Comparison of ENCODE assay signal across 22 cellular contexts in the genomic region with DNA sequence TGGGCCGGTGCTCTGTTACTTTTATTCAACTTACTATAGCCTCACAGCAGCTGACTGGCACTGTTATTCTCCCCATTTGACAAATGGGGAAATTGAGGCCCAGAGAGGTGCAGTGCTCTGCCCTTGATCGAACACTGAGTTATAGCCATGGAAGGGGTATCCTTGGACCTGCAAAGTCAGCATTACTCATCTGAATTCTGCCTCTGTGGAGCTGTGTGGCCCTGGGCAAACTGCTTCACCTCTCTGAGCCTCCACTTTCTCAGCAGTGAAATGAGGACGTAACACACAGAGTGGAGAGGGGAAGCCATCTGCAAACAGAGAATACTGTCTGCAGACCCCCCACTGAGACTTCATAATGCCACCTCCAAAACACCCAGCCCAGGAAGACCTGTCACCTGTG. TPM values are rescaled to one million over a fixed set of nuclear protein-coding genes. Genes with fewer than 3 reads are reported as not detected.
DNase-seq lines count a peak whose midpoint lies in the region; ATAC-seq, FAIRE-seq and TF ChIP-seq lines count a peak whose summit lies in the region.
"Had no signal": no experiment of that assay in that cellular context is flagged by ENCODE, and none has a peak within 500 bp of the region (broad histone marks: within the 10 kb centered on the region; RNA-seq: fewer than 3 reads in every experiment).

No MANE protein-coding gene starts in this region.

- TF ChIP-seq CTCF in K562 (IDR thresholded peaks at IDR 0.05 in 2 of 3, conservative IDR thresholded peaks at IDR 0.05 in 1 of 3; ENCODE audit: insufficient read depth in 2 of 3, low read depth in 1 of 3, low read length in 3 of 3) (no peak), tibial nerve (IDR thresholded peaks at IDR 0.05) (no peak)

- peaks cover 54% of the 10 kb centered on the region for H3K36me3 ChIP-seq in BLaER1
- H3K36me3 ChIP-seq in HUES48 (ENCODE audit: control insufficient read depth, insufficient read depth, low read length): peaks cover 19% of the 10 kb centered on the region
- peaks cover 67% of the 10 kb centered on the region for H3K36me3 ChIP-seq in K562 (ENCODE audit: control insufficient read depth, insufficient read depth, low read length)
- H3K36me3 ChIP-seq in neuronal stem cell (replicated peaks in 1 of 2; ENCODE audit: control insufficient read depth in 2 of 2, insufficient read depth in 2 of 2, low read length in 2 of 2): peaks cover 0 to 29% of the 10 kb centered on the region in 2 donors
- H3K36me3 ChIP-seq in tibial nerve: peaks cover 0 to 8% (median 0%) of the 10 kb centered on the region in 3 donors

- WGBS in K562 (ENCODE audit: insufficient coverage, low coverage, missing lambda C conversion rate): 97% methylated on average over 3 of the region's 3 CpGs
- WGBS in neuronal stem cell (ENCODE audit: extremely low coverage in 2 of 2, insufficient read length in 2 of 2, insufficient replicate concordance in 1 of 2), 2 donors: no CpG with 5 or more reads among the region's 3 CpGs
- WGBS in tibial nerve, 2 donors: 87 to 100% methylated on average over 2 to 3 of the region's 3 CpGs

- no peak overlapping the region for H3K4me3 ChIP-seq in BLaER1
- H3K4me3 ChIP-seq in HUES48 (ENCODE audit: low read depth, low read length): no peak overlapping the region
- H3K4me3 ChIP-seq in K562: no peak overlapping the region
- H3K4me3 ChIP-seq in neuronal stem cell (ENCODE audit: low read length in 2 of 2): no peak overlapping the region
- no peak overlapping the region for H3K4me3 ChIP-seq in tibial nerve
- H3K4me3 ChIP-seq: A549, SK-N-MC had no signal

- peaks cover 88% of the 10 kb centered on the region for H3K4me1 ChIP-seq in BLaER1
- peaks cover 48% of the 10 kb centered on the region for H3K4me1 ChIP-seq in HUES48 (ENCODE audit: control insufficient read depth, insufficient read depth, low read length)
- H3K4me1 ChIP-seq in K562 (replicated peaks in 1 of 2; ENCODE audit: control insufficient read depth in 2 of 2, insufficient read depth in 2 of 2, low read length in 2 of 2): peaks cover 5 to 8% of the 10 kb centered on the region in 2 experiments; a peak in 3 of 5 replicates
- peaks cover 17 to 22% of the 10 kb centered on the region in 2 donors for H3K4me1 ChIP-seq in neuronal stem cell (ENCODE audit: control insufficient read depth in 2 of 2, insufficient read depth in 1 of 2, low read depth in 1 of 2, low read length in 2 of 2)
- H3K4me1 ChIP-seq in tibial nerve: peaks cover 0 to 8% (median 0%) of the 10 kb centered on the region in 4 donors
- H3K4me1 ChIP-seq: A549 had no signal

- CTCF ChIA-PET in K562 (lab: Yijun Ruan, JAX; ENCODE audit: low intra/inter-chr PET ratio): no interaction called here

- peaks cover 87% of the 10 kb centered on the region for H4K20me1 ChIP-seq in BLaER1
- H4K20me1 ChIP-seq in K562 (replicated peaks; ENCODE audit: control insufficient read depth, insufficient read depth, low read length): peaks cover 43% of the 10 kb centered on the region

- H2AFZ ChIP-seq in K562 (ENCODE audit: low read depth, low read length) (no peak overlapping the region), neuronal stem cell (ENCODE audit: low read length) (no peak overlapping the region)

- no peak overlapping the region for H3K4ac ChIP-seq in neuronal stem cell (ENCODE audit: low read length)

- POLR2A ChIA-PET in K562 (lab: Yijun Ruan, JAX): interaction anchor here (0.7 kb wide), 1 partner anchor 182 kb away, joined by 3 read pairs; no protein-coding TSS in a partner anchor

- no peak overlapping the region for H2BK12ac ChIP-seq in neuronal stem cell (ENCODE audit: low read length)

- H3K27ac ChIP-seq in BLaER1 (no peak overlapping the region), HUES48 (ENCODE audit: low read depth, low read length) (peak overlapping the region; percentile 14), K562 (ENCODE audit: extremely low read depth, low read depth, low read length) (no peak overlapping the region), neuronal stem cell (replicated peaks; ENCODE audit: low read length) (no peak overlapping the region), tibial nerve (no peak overlapping the region)
- H3K27ac ChIP-seq: A549, C4-2B, SK-N-MC had no signal

- H3K9ac ChIP-seq in BLaER1 (no peak overlapping the region), HUES48 (ENCODE audit: low read depth, low read length) (no peak overlapping the region), K562 (ENCODE audit: insufficient read depth in 1 of 2, low read depth in 2 of 2, low read length in 2 of 2) (no peak overlapping the region), neuronal stem cell (ENCODE audit: low read depth, low read length, poor library complexity) (no peak overlapping the region)

- intact Hi-C loops in K562 (cut with micrococcal nuclease): no loop called here

- H3K4me2 ChIP-seq in BLaER1: peak overlapping the region; percentile 43; the same call in 1 of the 2 replicates
- H3K4me2 ChIP-seq in K562 (ENCODE audit: insufficient read depth, low read length): no peak overlapping the region
- H3K4me2 ChIP-seq in neuronal stem cell (ENCODE audit: insufficient read depth, low read length, poor library complexity, severe bottlenecking): no peak overlapping the region
- H3K4me2 ChIP-seq: A549 had no signal

- BruUV-seq in K562 (replicated peaks; lab: Mats Ljungman, UMichigan): no TSS peak

- H3K14ac ChIP-seq in neuronal stem cell (ENCODE audit: low read length): no peak overlapping the region

- no peak overlapping the region for H4K8ac ChIP-seq in neuronal stem cell (ENCODE audit: low read depth, low read length)

- H3K79me1 ChIP-seq in neuronal stem cell (ENCODE audit: low read depth, low read length): peaks cover 4% of the 10 kb centered on the region

- H3K18ac ChIP-seq in neuronal stem cell (ENCODE audit: low read length): peak overlapping the region; percentile 46

- H2BK120ac ChIP-seq in neuronal stem cell (ENCODE audit: low read depth, low read length): no peak overlapping the region

- no peak for FAIRE-seq in K562 (lab: Jason Lieb, UNC)
- FAIRE-seq: A549, GM12891 had no signal

- H3K27me3 ChIP-seq in BLaER1 (no peaks in the 10 kb centered on the region), HUES48 (ENCODE audit: control insufficient read depth, insufficient read depth, low read length) (no peaks in the 10 kb centered on the region), K562 (ENCODE audit: control insufficient read depth in 2 of 2, insufficient read depth in 2 of 2, low read length in 2 of 2) (no peaks in the 10 kb centered on the region), neuronal stem cell (ENCODE audit: control insufficient read depth in 3 of 3, insufficient read depth in 3 of 3, low read depth in 1 of 3, low read length in 3 of 3) (no peaks in the 10 kb centered on the region), tibial nerve (no peaks in the 10 kb centered on the region)

- H2BK15ac ChIP-seq in neuronal stem cell (ENCODE audit: low read length): no peak overlapping the region

- TF ChIP-seq EP300 in K562 (IDR thresholded peaks at IDR 0.05; ENCODE audit: low read length): no peak
- no peak for TF ChIP-seq EP300 in tibial nerve (IDR thresholded peaks at IDR 0.05)

- H2AK5ac ChIP-seq in neuronal stem cell (ENCODE audit: low read depth, low read length): no peak overlapping the region

- ATAC-seq in K562: no peak
- ATAC-seq in HG03457 (IDR thresholded peaks at IDR 0.05; ENCODE audit: unreplicated experiment): no peak
- ATAC-seq: A549, Panc1 had no signal

- no peak overlapping the region for H4K91ac ChIP-seq in neuronal stem cell (ENCODE audit: low read depth, low read length, poor library complexity)

- in situ Hi-C loops in K562 (cut with MboI): no loop called here

- DNase-seq in K562 (ENCODE audit: extremely low read depth in 1 of 4, low spot score in 3 of 4) (no peak), neuronal stem cell (ENCODE audit: low spot score) (no peak), tibial nerve (ENCODE audit: low spot score in 2 of 2) (no peak), SKM-1 (lab: John Stamatoyannopoulos, UW; ENCODE audit: unreplicated experiment) (no peak), SW 1271 (lab: John Stamatoyannopoulos, UW) (no peak)
- DNase-seq: GF-D8, H7, NCI-H1417 treated with DMSO at 0.1 percent for 48 hours, NCI-H1930, NCI-H2171, NCI-H510A, Right ventricle myocardium superior had no signal

- no peaks in the 10 kb centered on the region for H3K9me3 ChIP-seq in BLaER1
- no peaks in the 10 kb centered on the region for H3K9me3 ChIP-seq in HUES48 (ENCODE audit: control insufficient read depth, insufficient read depth, low read length)
- H3K9me3 ChIP-seq in K562 (replicated peaks; ENCODE audit: control insufficient read depth, insufficient read depth, low read depth, low read length): no peaks in the 10 kb centered on the region
- no peaks in the 10 kb centered on the region for H3K9me3 ChIP-seq in neuronal stem cell (replicated peaks in 1 of 2; ENCODE audit: control insufficient read depth in 2 of 2, insufficient read depth in 1 of 2, low read depth in 1 of 2, low read length in 2 of 2)
- H3K9me3 ChIP-seq in tibial nerve: no peaks in the 10 kb centered on the region
- H3K9me3 ChIP-seq: A549 had no signal

- no peaks in the 10 kb centered on the region for H3K9me1 ChIP-seq in K562 (ENCODE audit: control insufficient read depth, insufficient read depth, low read length)

- TF ChIP-seq POLR2A in K562 (conservative IDR thresholded peaks at IDR 0.05): no peak
- TF ChIP-seq POLR2A in tibial nerve (IDR thresholded peaks at IDR 0.05): no peak

- H2BK5ac ChIP-seq in neuronal stem cell (ENCODE audit: low read length): no peak overlapping the region

- no peak for TF ChIP-seq RAD21 in K562 (CRISPR knock-in tag; conservative IDR thresholded peaks at IDR 0.05 in 1 of 2, IDR thresholded peaks at IDR 0.05 in 1 of 2)

- H3K79me2 ChIP-seq in K562 (ENCODE audit: control insufficient read depth, insufficient read depth, low read length): peaks cover 94% of the 10 kb centered on the region

- no peak overlapping the region for H3K23ac ChIP-seq in neuronal stem cell (ENCODE audit: low read depth, low read length, poor library complexity)

RNA-seq across cellular contexts. Expression of gene TPST2, which starts 25.3 kb away (rescaled TPM):
- total RNA-seq in K562 (2011; cell fraction: chromatin; rRNA removed; ENCODE audit: low replicate concordance): 183 and 357 TPM in 2 replicates
- total RNA-seq in K562 (2011; cell fraction: nucleolus; rRNA removed): 260 and 261 TPM in 2 replicates
- total RNA-seq in K562 (2011; cell fraction: nucleoplasm; rRNA removed): 278 and 313 TPM in 2 replicates
- total RNA-seq in K562 (2014; rRNA removed) (73.7 and 94.7 TPM in 2 replicates), K562 (2014; rRNA removed; fragmentation: Illumina TruSeq; extraction: Trizol) (26.3 and 26.6 TPM in 2 replicates), K562 (2015; rRNA removed; fragmentation: Illumina TruSeq; extraction: Trizol) (34.7 and 38.8 TPM in 2 replicates), K562 (2021) (88.7 and 92.1 TPM in 2 replicates), tibial nerve (10 to 100 TPM; 39.1 to 83.4 (median 60.6) TPM)
- polyA plus RNA-seq in K562 (2011; rRNA removed) (123 and 126 TPM in 2 replicates), K562 (2014; fragmentation: Illumina TruSeq; extraction: Trizol) (60.1 and 64.7 TPM in 2 replicates), K562 (2014; fragmentation: Nextera tagmentation; extraction: Ambion mirVana) (10 to 100 TPM; 14.2 to 18.2 TPM), K562 (2014; rRNA removed) (85.0 and 92.3 TPM in 2 replicates)
- polyA plus RNA-seq in K562 (2011; cell fraction: cytosol; rRNA removed): 164 and 307 TPM in 2 replicates
- polyA plus RNA-seq in K562 (2011; cell fraction: nucleus; rRNA removed): 121 and 197 TPM in 2 replicates
- polyA plus RNA-seq in K562 (2012): 61.7 and 68.9 TPM in 2 replicates
- polyA minus RNA-seq in K562 (2011; rRNA and poly(A)+ RNA removed): 55.9 and 90.2 TPM in 2 replicates
- polyA minus RNA-seq in K562 (2011; cell fraction: cytosol; rRNA and poly(A)+ RNA removed): 71.9 and 98.8 TPM in 2 replicates
- 53.2 and 63.2 TPM in 2 replicates for polyA minus RNA-seq in K562 (2011; cell fraction: nucleus; rRNA and poly(A)+ RNA removed)
- 19.5 TPM for polyA plus RNA-seq in neuronal stem cell (2013, experiment 1 of 2)
- polyA plus RNA-seq in neuronal stem cell (2013, experiment 2 of 2): 18.8 TPM

RNA-seq across cellular contexts. Expression of gene TFIP11, which starts 52.4 kb away (rescaled TPM):
- 76.4 and 89.2 TPM in 2 replicates for total RNA-seq in K562 (2011; cell fraction: chromatin; rRNA removed; ENCODE audit: low replicate concordance)
- total RNA-seq in K562 (2011; cell fraction: nucleolus; rRNA removed): 51.2 and 58.4 TPM in 2 replicates
- total RNA-seq in K562 (2011; cell fraction: nucleoplasm; rRNA removed): 52.2 and 57.7 TPM in 2 replicates
- 23.8 and 26.5 TPM in 2 replicates for total RNA-seq in K562 (2014; rRNA removed)
- total RNA-seq in K562 (2014; rRNA removed; fragmentation: Illumina TruSeq; extraction: Trizol): 25.2 and 26.1 TPM in 2 replicates
- 28.5 and 29.0 TPM in 2 replicates for total RNA-seq in K562 (2015; rRNA removed; fragmentation: Illumina TruSeq; extraction: Trizol)
- total RNA-seq in K562 (2021): 31.7 and 38.1 TPM in 2 replicates
- polyA plus RNA-seq in K562 (2011; rRNA removed): 29.7 and 30.8 TPM in 2 replicates
- 26.8 and 27.0 TPM in 2 replicates for polyA plus RNA-seq in K562 (2011; cell fraction: cytosol; rRNA removed)
- 44.9 and 57.2 TPM in 2 replicates for polyA plus RNA-seq in K562 (2011; cell fraction: nucleus; rRNA removed)
- polyA plus RNA-seq in K562 (2012): 21.5 and 23.8 TPM in 2 replicates
- polyA plus RNA-seq in K562 (2014; fragmentation: Illumina TruSeq; extraction: Trizol): 22.6 and 26.6 TPM in 2 replicates
- 10 to 100 TPM; 11.5 to 20.8 TPM for polyA plus RNA-seq in K562 (2014; fragmentation: Nextera tagmentation; extraction: Ambion mirVana)
- 19.3 and 21.5 TPM in 2 replicates for polyA plus RNA-seq in K562 (2014; rRNA removed)
- 44.3 and 59.6 TPM in 2 replicates for polyA minus RNA-seq in K562 (2011; rRNA and poly(A)+ RNA removed)
- 18.2 and 23.7 TPM in 2 replicates for polyA minus RNA-seq in K562 (2011; cell fraction: cytosol; rRNA and poly(A)+ RNA removed)
- polyA minus RNA-seq in K562 (2011; cell fraction: nucleus; rRNA and poly(A)+ RNA removed): 21.0 and 46.0 TPM in 2 replicates
- polyA plus RNA-seq in neuronal stem cell (2013, experiment 1 of 2): 10.5 TPM
- polyA plus RNA-seq in neuronal stem cell (2013, experiment 2 of 2): 10.7 TPM
- total RNA-seq in tibial nerve: 10 to 100 TPM; 15.5 to 23.9 (median 19.3) TPM

RNA-seq across cellular contexts. Expression of gene CRYBB1, which starts 53.2 kb away (rescaled TPM):
- total RNA-seq in K562 (2011; cell fraction: chromatin; rRNA removed; ENCODE audit: low replicate concordance): not detected in 2 replicates
- not detected in 2 replicates for total RNA-seq in K562 (2011; cell fraction: nucleolus; rRNA removed)
- not detected in 2 replicates for total RNA-seq in K562 (2011; cell fraction: nucleoplasm; rRNA removed)
- total RNA-seq in K562 (2014; rRNA removed) (0.29 and 0.45 TPM in 2 replicates), K562 (2014; rRNA removed; fragmentation: Illumina TruSeq; extraction: Trizol) (not detected in 2 replicates), K562 (2015; rRNA removed; fragmentation: Illumina TruSeq; extraction: Trizol) (not detected in 2 replicates), K562 (2021) (0.16 and 0.22 TPM in 2 replicates), tibial nerve (1 to 10 TPM in 3 of 4 donors, under 1 TPM in 1; 0.84 to 4.8 (median 1.8) TPM)
- polyA plus RNA-seq in K562 (2011; rRNA removed) (0.12 and 0.17 TPM in 2 replicates), K562 (2014; fragmentation: Illumina TruSeq; extraction: Trizol) (0.26 and 0.33 TPM in 2 replicates), K562 (2014; fragmentation: Nextera tagmentation; extraction: Ambion mirVana) (under 1 TPM; 0.18 to 0.41 TPM), K562 (2014; rRNA removed) (0.38 and 0.42 TPM in 2 replicates)
- polyA plus RNA-seq in K562 (2011; cell fraction: cytosol; rRNA removed): 0.53 and 1.1 TPM in 2 replicates
- polyA plus RNA-seq in K562 (2011; cell fraction: nucleus; rRNA removed): not detected in 2 replicates
- 0.12 and 0.42 TPM in 2 replicates for polyA plus RNA-seq in K562 (2012)
- not detected in 2 replicates for polyA minus RNA-seq in K562 (2011; rRNA and poly(A)+ RNA removed)
- not detected in 2 replicates for polyA minus RNA-seq in K562 (2011; cell fraction: cytosol; rRNA and poly(A)+ RNA removed)
- polyA minus RNA-seq in K562 (2011; cell fraction: nucleus; rRNA and poly(A)+ RNA removed): not detected in 2 replicates
- 0.14 TPM for polyA plus RNA-seq in neuronal stem cell (2013, experiment 1 of 2)
- 0.12 TPM for polyA plus RNA-seq in neuronal stem cell (2013, experiment 2 of 2)
- total RNA-seq: Daoy, HT1080 had no signal
- polyA plus RNA-seq: A549 had no signal

RNA-seq across cellular contexts. Expression of gene CRYBA4, which starts 57.1 kb away (rescaled TPM):
- 0.56 TPM in 1 of 2 replicates, not detected in the other for total RNA-seq in K562 (2011; cell fraction: chromatin; rRNA removed; ENCODE audit: low replicate concordance)
- total RNA-seq in K562 (2011; cell fraction: nucleolus; rRNA removed): 0.67 TPM in 1 of 2 replicates, not detected in the other
- not detected in 2 replicates for total RNA-seq in K562 (2011; cell fraction: nucleoplasm; rRNA removed)
- total RNA-seq in K562 (2014; rRNA removed) (0.73 and 1.6 TPM in 2 replicates), K562 (2014; rRNA removed; fragmentation: Illumina TruSeq; extraction: Trizol) (0.32 and 0.76 TPM in 2 replicates), K562 (2015; rRNA removed; fragmentation: Illumina TruSeq; extraction: Trizol) (0.34 and 0.69 TPM in 2 replicates), K562 (2021) (3.3 and 3.9 TPM in 2 replicates), tibial nerve (not detected)
- polyA plus RNA-seq in K562 (2011; rRNA removed) (1.7 and 1.9 TPM in 2 replicates), K562 (2014; fragmentation: Illumina TruSeq; extraction: Trizol) (0.59 and 0.60 TPM in 2 replicates), K562 (2014; fragmentation: Nextera tagmentation; extraction: Ambion mirVana) (1 to 10 TPM; 1.6 to 2.1 TPM), K562 (2014; rRNA removed) (0.93 and 2.1 TPM in 2 replicates)
- polyA plus RNA-seq in K562 (2011; cell fraction: cytosol; rRNA removed): 0.47 and 1.5 TPM in 2 replicates
- 0.35 and 1.1 TPM in 2 replicates for polyA plus RNA-seq in K562 (2011; cell fraction: nucleus; rRNA removed)
- 1.7 and 2.1 TPM in 2 replicates for polyA plus RNA-seq in K562 (2012)
- polyA minus RNA-seq in K562 (2011; rRNA and poly(A)+ RNA removed): not detected in 2 replicates
- not detected in 2 replicates for polyA minus RNA-seq in K562 (2011; cell fraction: cytosol; rRNA and poly(A)+ RNA removed)
- polyA minus RNA-seq in K562 (2011; cell fraction: nucleus; rRNA and poly(A)+ RNA removed): not detected in 2 replicates
- polyA plus RNA-seq in neuronal stem cell (2013, experiment 1 of 2): 1.1 TPM
- 1.2 TPM for polyA plus RNA-seq in neuronal stem cell (2013, experiment 2 of 2)
- total RNA-seq: Daoy, H7, HT1080, Right ventricle myocardium superior had no signal
- polyA plus RNA-seq: A549 had no signal
